Comparison of ENCODE assay signal across 9 cellular contexts in genomic region chr16:9901-10665, GRCh38. TPM values are rescaled to one million over a fixed set of nuclear protein-coding genes. Genes with fewer than 3 reads are reported as not detected.
A peak's percentile ranks its signal among the peaks of the same experiment; 100 is the strongest.
DNase-seq lines count a peak whose midpoint lies in the region; ATAC-seq and TF ChIP-seq lines count a peak whose summit lies in the region.
"Had no signal": no experiment of that assay in that cellular context is flagged by ENCODE, and none has a peak within 500 bp of the region (broad histone marks: within the 10 kb centered on the region; RNA-seq: fewer than 3 reads in every experiment).

No MANE protein-coding gene starts in this region.

- H3K4me3 ChIP-seq in AG09309 (ENCODE audit: control insufficient read depth, low read depth, low read length), result peak overlapping the region; percentile 37
- peak overlapping the region; percentile 36 for H3K4me3 ChIP-seq in HEK293 (ENCODE audit: low read depth, low read length)
- H3K4me3 ChIP-seq in adipocyte (ENCODE audit: low read length), result peak overlapping the region; percentile 40
- no peak overlapping the region for H3K4me3 ChIP-seq in mucosa of descending colon
- H3K4me3 ChIP-seq: dorsolateral prefrontal cortex had no signal

- ATAC-seq in mucosa of descending colon (peak; percentile 80), GM21737 (IDR thresholded peaks at IDR 0.05; ENCODE audit: unreplicated experiment) (no peak), GM18505 (IDR thresholded peaks at IDR 0.05; ENCODE audit: unreplicated experiment) (no peak), GM19023 (IDR thresholded peaks at IDR 0.05; ENCODE audit: unreplicated experiment) (no peak)

- TF ChIP-seq CTCF in AG09309 (IDR thresholded peaks at IDR 0.05; ENCODE audit: control insufficient read depth, insufficient read depth, low read depth, low read length, missing control alignments), result no peak
- no peak for TF ChIP-seq CTCF in HEK293 (tag by site-specific recombination; IDR thresholded peaks at IDR 0.05)
- TF ChIP-seq CTCF in mucosa of descending colon (IDR thresholded peaks at IDR 0.05), result no peak

- DNase-seq in AG09309 (ENCODE audit: low read depth) (no peak), adipocyte (ENCODE audit: low read depth) (no peak), mucosa of descending colon (peak in 2 of 3 donors; percentile 42 to 58), NCI-H187 treated with DMSO at 0.1 percent for 48 hours (lab: John Stamatoyannopoulos, UW) (no peak)

- no peak overlapping the region for H3K9ac ChIP-seq in adipocyte (ENCODE audit: low read length)

- CTCF ChIA-PET in HEK293 (lab: Yijun Ruan, JAX), result interaction anchor here (0.6 kb wide), 1 partner anchor 173 kb away, joined by 3 read pairs; no protein-coding TSS in a partner anchor

- POLR2A ChIA-PET in HEK293 (lab: Yijun Ruan, JAX), result no interaction called here

- TF ChIP-seq POLR2A in GM18505 (IDR thresholded peaks at IDR 0.05; ENCODE audit: borderline replicate concordance, extremely low read depth, insufficient read depth, insufficient read length), result no peak

- intact Hi-C loops in mucosa of descending colon (cut with DNase I, micrococcal nuclease), result no loop called here

- no peak overlapping the region for H3K27ac ChIP-seq in HEK293 (ENCODE audit: extremely low read depth, low read depth, low read length)
- H3K27ac ChIP-seq: dorsolateral prefrontal cortex had no signal

- H3K36me3 ChIP-seq in HEK293 (ENCODE audit: control insufficient read depth in 2 of 2, insufficient read depth in 1 of 2, low read length in 2 of 2), result no peaks in the 10 kb centered on the region
- H3K36me3 ChIP-seq in adipocyte (ENCODE audit: control insufficient read depth, insufficient read depth, low read length, severe bottlenecking), result no peaks in the 10 kb centered on the region
- H3K36me3 ChIP-seq in mucosa of descending colon (ENCODE audit: low read depth), result no peaks in the 10 kb centered on the region

- H3K9me3 ChIP-seq in HEK293 (ENCODE audit: control insufficient read depth, insufficient read depth, low read depth, low read length), result no peaks in the 10 kb centered on the region
- H3K9me3 ChIP-seq in adipocyte (ENCODE audit: control insufficient read depth, low read length), result no peaks in the 10 kb centered on the region
- no peaks in the 10 kb centered on the region for H3K9me3 ChIP-seq in mucosa of descending colon

- H3K4me1 ChIP-seq in HEK293 (ENCODE audit: control insufficient read depth, insufficient read depth, low read length), result no peaks in the 10 kb centered on the region
- H3K4me1 ChIP-seq in adipocyte (ENCODE audit: control insufficient read depth, insufficient read depth, low read length), result no peaks in the 10 kb centered on the region
- H3K4me1 ChIP-seq in mucosa of descending colon (ENCODE audit: low read depth), result no peaks in the 10 kb centered on the region

- H3K27me3 ChIP-seq in adipocyte (replicated peaks; ENCODE audit: control insufficient read depth, insufficient read depth, low read length), result no peaks in the 10 kb centered on the region
- H3K27me3 ChIP-seq: dorsolateral prefrontal cortex had no signal

TF ChIP-seq in HEK293, 187 proteins besides CTCF, POLR2A, EP300 and RAD21:
- peak; percentile 82; the same call in 1 of the 2 replicates for TF ChIP-seq ZBTB44 (tag by site-specific recombination; IDR thresholded peaks at IDR 0.05)
- TF ChIP-seq ZFHX2 (tag by site-specific recombination; conservative IDR thresholded peaks at IDR 0.05), result no peak
- TF ChIP-seq ZNF677 (tag by site-specific recombination; IDR thresholded peaks at IDR 0.05), result no peak
- TF ChIP-seq ZNF530 (tag by site-specific recombination; IDR thresholded peaks at IDR 0.05; ENCODE audit: low read depth), result peak; percentile 99

RNA-seq across cellular contexts. Expression of gene POLR3K, which starts 43.3 kb away (rescaled TPM):
- 10 to 100 TPM; 10.0 to 13.0 (median 12.6) TPM for total RNA-seq in mucosa of descending colon

RNA-seq across cellular contexts. Expression of gene SNRNP25, which starts 43.5 kb away (rescaled TPM):
- 10 to 100 TPM; 18.8 to 24.9 (median 20.6) TPM for total RNA-seq in mucosa of descending colon

Comparison
In these comparisons a context has a peak if more than half of its experiments do, and no peak if none do; other contexts are left out.
1. DNase-seq: peak in mucosa of descending colon (2 of 3); none in AG09309 (single experiment), adipocyte (single experiment) and NCI-H187 treated with DMSO at 0.1 percent for 48 hours (single experiment).